In genomic region chr10:122219340-122219739, GRCh38 we compare ENCODE assay signal across 1 cellular context.
TF ChIP-seq lines count a peak whose summit lies in the region.

No MANE protein-coding gene starts in this region.

TF ChIP-seq in HepG2, 621 proteins besides CTCF, POLR2A, EP300 and RAD21:
- TF ChIP-seq SALL2 (CRISPR knock-in tag; IDR thresholded peaks at IDR 0.05) (no peak), MAFF (IDR thresholded peaks at IDR 0.05; ENCODE audit: low read depth, low read length) (peak; percentile 56), MAFK (conservative IDR thresholded peaks at IDR 0.05 in 1 of 2, IDR thresholded peaks at IDR 0.05 in 1 of 2; ENCODE audit: low read length in 2 of 2) (peak; percentile 67 to 74), ZNF558 (CRISPR knock-in tag; IDR thresholded peaks at IDR 0.05; ENCODE audit: borderline replicate concordance) (no peak)
